Comparison of ENCODE assay signal across 10 cellular contexts in the genomic region with DNA sequence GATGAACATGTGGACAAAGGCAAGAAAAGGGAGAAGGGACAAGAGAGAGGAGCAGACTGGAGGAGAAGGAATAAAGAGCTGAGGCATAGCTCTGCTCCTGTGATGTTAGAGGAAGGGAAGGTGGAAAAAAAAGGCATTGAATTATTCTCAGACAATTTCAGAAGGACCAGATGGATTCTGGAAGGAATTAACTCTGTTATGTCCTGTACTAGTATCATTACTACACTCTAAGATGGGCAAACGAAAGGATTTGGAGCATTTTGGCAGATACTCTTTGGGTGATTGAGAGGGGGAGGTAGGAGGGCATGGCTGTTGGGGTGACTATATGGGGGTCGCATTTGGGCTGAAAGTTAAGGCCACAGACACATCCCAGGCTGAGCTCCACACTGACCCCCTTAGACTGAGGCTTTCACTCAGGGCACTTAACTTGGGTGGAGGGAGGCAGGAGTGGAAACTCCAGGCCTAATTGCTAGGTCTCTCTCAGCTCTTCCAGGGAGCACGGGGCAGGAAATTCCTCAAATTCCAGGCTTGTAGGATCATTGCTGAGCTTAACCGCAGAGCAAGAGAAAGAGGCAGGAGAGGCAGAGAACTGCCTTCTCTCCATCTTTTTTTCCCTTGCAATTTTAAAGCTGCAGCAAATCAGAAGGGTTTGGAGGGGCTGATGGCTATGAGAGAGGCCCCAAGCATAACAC. TPM values are rescaled to one million over a fixed set of nuclear protein-coding genes. Genes with fewer than 3 reads are reported as not detected.
DNase-seq lines count a peak whose midpoint lies in the region; ATAC-seq and TF ChIP-seq lines count a peak whose summit lies in the region.
"Had no signal": no experiment of that assay in that cellular context is flagged by ENCODE, and none has a peak within 500 bp of the region (broad histone marks: within the 10 kb centered on the region; RNA-seq: fewer than 3 reads in every experiment).

No MANE protein-coding gene starts in this region.

- DNase-seq in Daoy (ENCODE audit: low read depth) = peak; percentile 95
- peak; percentile 74 to 87 for DNase-seq in SW 1271 (lab: John Stamatoyannopoulos, UW)
- peak; percentile 93 for DNase-seq in foreskin melanocyte
- peak in 2 of 5 donors; percentile 58 to 71 for DNase-seq in ovary
- no peak for DNase-seq in NCI-H524 treated with DMSO at 0.1 percent for 48 hours (lab: John Stamatoyannopoulos, UW)
- DNase-seq in SHP77 treated with DMSO at 0.1 percent for 48 hours (lab: John Stamatoyannopoulos, UW) = no peak
- DNase-seq: glutamatergic neuron, NCI-H2227 treated with DMSO at 0.1 percent for 48 hours had no signal

- no peak for TF ChIP-seq CTCF in ovary (IDR thresholded peaks at IDR 0.05)

- TF ChIP-seq POLR2A in ovary (IDR thresholded peaks at IDR 0.05) = peak; percentile 21

- no peak overlapping the region for H3K4me3 ChIP-seq in ovary

- H3K9me3 ChIP-seq in ovary = no peaks in the 10 kb centered on the region

- no peaks in the 10 kb centered on the region for H3K27me3 ChIP-seq in ovary

- TF ChIP-seq EP300 in ovary (IDR thresholded peaks at IDR 0.05) = no peak

- H3K4me1 ChIP-seq in ovary (ENCODE audit: insufficient read depth) = peaks cover 27% of the 10 kb centered on the region

- WGBS in ovary, 3 donors = 5 to 8% (median 5%) methylated on average over 4 of the region's 4 CpGs

- H3K27ac ChIP-seq in ovary = peak overlapping the region; percentile 33 to 71

- no peaks in the 10 kb centered on the region for H3K36me3 ChIP-seq in ovary

- no peak for ATAC-seq in GM21515 (IDR thresholded peaks at IDR 0.05; ENCODE audit: unreplicated experiment)
- no peak for ATAC-seq in GM21529 (IDR thresholded peaks at IDR 0.05; ENCODE audit: unreplicated experiment)

- intact Hi-C loops in ovary (cut with DNase I) = no loop called here

RNA-seq across cellular contexts. Expression of a gene that starts 25.9 kb away (rescaled TPM):
- total RNA-seq in Daoy (2014; rRNA removed; shearing (Covaris generic)) = 42.6 and 46.0 TPM in 2 replicates
- 10 to 100 TPM; 29.9 to 90.0 (median 71.2) TPM for total RNA-seq in ovary
- polyA plus RNA-seq in ovary = 10 to 100 TPM; 36.1 to 45.5 TPM

Comparison
In these comparisons a context has a peak if more than half of its experiments do, and no peak if none do; other contexts are left out.
1. DNase-seq: peak in Daoy (single experiment), SW 1271 (2 of 2) and foreskin melanocyte (single experiment); none in NCI-H524 treated with DMSO at 0.1 percent for 48 hours (single experiment) and SHP77 treated with DMSO at 0.1 percent for 48 hours (single experiment).